Comparison of ENCODE assay signal across 8 cellular contexts in genomic region chr2:171893196-171893823, GRCh38. TPM values are rescaled to one million over a fixed set of nuclear protein-coding genes. Genes with fewer than 3 reads are reported as not detected.
DNase-seq lines count a peak whose midpoint lies in the region; ATAC-seq and TF ChIP-seq lines count a peak whose summit lies in the region.

No MANE protein-coding gene starts in this region.

- BruUV-seq in PC-3 (replicated peaks; lab: Mats Ljungman, UMichigan), result TSS peak; percentile 52

- no peak overlapping the region for H3K4ac ChIP-seq in neuronal stem cell (ENCODE audit: low read length)

- DNase-seq in SIG-M5 treated with dmso at 0.1 percent for 504 hours (lab: John Stamatoyannopoulos, UW; ENCODE audit: unreplicated experiment) (peak; percentile 82), SIG-M5 (lab: John Stamatoyannopoulos, UW) (no peak), PC-3 (no peak), epithelial cell of prostate (ENCODE audit: low read depth, low spot score) (no peak), neuronal stem cell (ENCODE audit: low spot score) (no peak), islet precursor cell (no peak), SHP77 treated with DMSO at 0.1 percent for 48 hours (lab: John Stamatoyannopoulos, UW) (no peak), GOT3 (lab: John Stamatoyannopoulos, UW) (no peak)

- no peak overlapping the region for H2BK5ac ChIP-seq in neuronal stem cell (ENCODE audit: low read length)

- H4K91ac ChIP-seq in neuronal stem cell (ENCODE audit: low read depth, low read length, poor library complexity), result no peak overlapping the region

- TF ChIP-seq CTCF in PC-3 (conservative IDR thresholded peaks at IDR 0.05; ENCODE audit: low read depth, low read length), result no peak

- no peak overlapping the region for H4K8ac ChIP-seq in neuronal stem cell (ENCODE audit: low read depth, low read length)

- no peak overlapping the region for H2AK5ac ChIP-seq in neuronal stem cell (ENCODE audit: low read depth, low read length)

- H3K4me3 ChIP-seq in PC-3 (ENCODE audit: low read length) (peak overlapping the region; percentile 99), neuronal stem cell (ENCODE audit: low read length in 2 of 2) (peak overlapping the region; percentile 65 to 82)

- POLR2A ChIA-PET in PC-3 (lab: Charles Lee; ENCODE audit: unreplicated experiment), result no interaction called here

- H3K27me3 ChIP-seq in PC-3 (ENCODE audit: low read length) (no peaks in the 10 kb centered on the region), neuronal stem cell (ENCODE audit: control insufficient read depth in 3 of 3, insufficient read depth in 3 of 3, low read depth in 1 of 3, low read length in 3 of 3) (no peaks in the 10 kb centered on the region)

- peaks cover 12% of the 10 kb centered on the region for H3K4me1 ChIP-seq in PC-3 (ENCODE audit: insufficient read depth, low read length)
- H3K4me1 ChIP-seq in neuronal stem cell (ENCODE audit: control insufficient read depth in 2 of 2, insufficient read depth in 1 of 2, low read depth in 1 of 2, low read length in 2 of 2), result peaks cover 2 to 6% of the 10 kb centered on the region in 2 donors

- H4K20me1 ChIP-seq in PC-3 (ENCODE audit: low read length), result no peaks in the 10 kb centered on the region

- no peak overlapping the region for H3K14ac ChIP-seq in neuronal stem cell (ENCODE audit: low read length)

- no peak overlapping the region for H2BK15ac ChIP-seq in neuronal stem cell (ENCODE audit: low read length)

- CTCF ChIA-PET in PC-3 (lab: Charles Lee), result interaction anchor here (0.7 to 1.3 kb wide), 2 partner anchors 220 to 234 kb away, joined by 3 read pairs; no protein-coding TSS in a partner anchor

- H3K23ac ChIP-seq in neuronal stem cell (ENCODE audit: low read depth, low read length, poor library complexity), result no peak overlapping the region

- H3F3A ChIP-seq in PC-3 (ENCODE audit: low read length, unreplicated experiment), result no peaks in the 10 kb centered on the region

- WGBS in neuronal stem cell (ENCODE audit: extremely low coverage in 2 of 2, insufficient read length in 2 of 2, insufficient replicate concordance in 1 of 2), 2 donors, result no CpG with 5 or more reads among the region's 7 CpGs

- H2AFZ ChIP-seq in PC-3 (ENCODE audit: low read length) (peak overlapping the region; percentile 99), neuronal stem cell (ENCODE audit: low read length) (peak overlapping the region; percentile 99)

- ATAC-seq in PC-3, result 0 out of 2 replicates have a peak, but pooled peaks have one; percentile 26

- H3K9ac ChIP-seq in PC-3 (ENCODE audit: low read length) (peak overlapping the region; percentile 78), neuronal stem cell (ENCODE audit: low read depth, low read length, poor library complexity) (no peak overlapping the region)

- H2BK12ac ChIP-seq in neuronal stem cell (ENCODE audit: low read length), result no peak overlapping the region

- peaks cover 15% of the 10 kb centered on the region for H3K79me2 ChIP-seq in PC-3 (ENCODE audit: low read length)

- H3K9me3 ChIP-seq in PC-3 (ENCODE audit: low read length), result no peaks in the 10 kb centered on the region
- peaks cover 0 to under 1% of the 10 kb centered on the region in 2 donors for H3K9me3 ChIP-seq in neuronal stem cell (replicated peaks in 1 of 2; ENCODE audit: control insufficient read depth in 2 of 2, insufficient read depth in 1 of 2, low read depth in 1 of 2, low read length in 2 of 2)

- no peak overlapping the region for H3K18ac ChIP-seq in neuronal stem cell (ENCODE audit: low read length)

- intact Hi-C loops in PC-3 (cut with micrococcal nuclease), result no loop called here

- no peak overlapping the region for H2BK120ac ChIP-seq in neuronal stem cell (ENCODE audit: low read depth, low read length)

- H3K9me2 ChIP-seq in PC-3 (replicated peaks; ENCODE audit: low read length), result no peaks in the 10 kb centered on the region

- no peaks in the 10 kb centered on the region for H3K79me1 ChIP-seq in neuronal stem cell (ENCODE audit: low read depth, low read length)

- H3K36me3 ChIP-seq in PC-3 (ENCODE audit: low read depth, low read length) (no peaks in the 10 kb centered on the region), neuronal stem cell (replicated peaks in 1 of 2; ENCODE audit: control insufficient read depth in 2 of 2, insufficient read depth in 2 of 2, low read length in 2 of 2) (peaks cover 0 to 4% of the 10 kb centered on the region in 2 donors)

- H3K27ac ChIP-seq in PC-3 (ENCODE audit: low read length), result no peak overlapping the region
- H3K27ac ChIP-seq in epithelial cell of prostate, result peak overlapping the region; percentile 63
- no peak overlapping the region for H3K27ac ChIP-seq in neuronal stem cell (replicated peaks; ENCODE audit: low read length)

- H3K4me2 ChIP-seq in PC-3 (ENCODE audit: low read length), result peak overlapping the region; percentile 90
- peak overlapping the region; percentile 56 for H3K4me2 ChIP-seq in neuronal stem cell (ENCODE audit: insufficient read depth, low read length, poor library complexity, severe bottlenecking)

RNA-seq across cellular contexts. Expression of gene SLC25A12, which starts 0.7 kb away (rescaled TPM):
- total RNA-seq in PC-3 (2014; rRNA removed), result 18.4 and 21.4 TPM in 2 replicates
- 1.3 TPM for polyA plus RNA-seq in neuronal stem cell (2013, experiment 1 of 2)
- 1.5 TPM for polyA plus RNA-seq in neuronal stem cell (2013, experiment 2 of 2)

RNA-seq across cellular contexts. Expression of gene HAT1, which starts 29.0 kb away (rescaled TPM):
- total RNA-seq in PC-3 (2014; rRNA removed), result 58.7 and 76.8 TPM in 2 replicates
- 61.3 TPM for polyA plus RNA-seq in neuronal stem cell (2013, experiment 1 of 2)
- 62.4 TPM for polyA plus RNA-seq in neuronal stem cell (2013, experiment 2 of 2)
